Comparison of ENCODE assay signal across 8 cellular contexts in the genomic region with DNA sequence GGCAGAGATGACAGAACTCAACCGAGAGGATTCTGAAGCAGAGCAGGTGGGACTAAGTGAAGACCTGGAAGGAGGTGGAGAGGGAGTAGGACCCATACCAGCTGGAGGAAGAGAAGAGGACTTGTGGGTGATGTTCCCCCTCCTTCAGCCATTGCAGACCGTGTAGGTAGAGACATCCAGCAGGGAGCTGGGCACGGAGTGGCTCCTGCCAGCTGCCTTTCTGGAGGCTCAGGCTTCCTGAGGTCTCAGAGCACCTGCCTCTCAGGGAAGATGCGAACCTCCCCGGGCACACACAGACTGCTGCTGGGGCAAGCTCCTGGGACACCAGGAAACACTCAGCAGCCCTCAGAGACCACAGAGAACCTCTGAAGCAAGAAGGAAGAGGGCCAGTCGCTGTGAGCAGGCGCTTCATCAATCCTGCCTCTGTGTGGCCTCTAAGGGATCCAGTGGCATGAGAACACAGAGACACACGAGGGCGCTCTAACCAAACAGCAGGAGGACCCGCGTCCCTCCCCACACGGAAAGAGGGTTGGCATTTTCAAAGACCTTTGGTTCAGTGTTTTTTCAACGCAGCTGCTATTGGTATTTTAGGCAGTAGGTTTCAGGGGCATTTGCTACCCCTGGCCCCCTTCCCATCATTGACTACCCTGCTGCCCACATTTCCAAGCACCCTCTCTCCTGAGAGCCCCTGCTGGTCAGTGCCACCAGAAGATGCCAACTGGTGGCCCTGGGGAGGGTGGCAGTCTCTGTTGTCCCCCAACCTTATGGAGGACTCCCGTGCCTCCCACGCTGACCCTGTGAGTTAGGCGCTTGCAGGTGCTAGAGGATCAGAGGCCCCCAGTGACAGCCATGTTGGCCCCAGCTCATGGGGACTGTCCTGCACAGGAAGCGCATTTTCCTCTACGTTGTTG.
DNase-seq lines count a peak whose midpoint lies in the region; ATAC-seq and TF ChIP-seq lines count a peak whose summit lies in the region.

No MANE protein-coding gene starts in this region.

- H3K9ac ChIP-seq in fibroblast of lung (ENCODE audit: insufficient read depth, low read length) (no peak overlapping the region), neural cell (ENCODE audit: low read length) (peak overlapping the region; percentile 20)

- H3K79me2 ChIP-seq in fibroblast of lung (ENCODE audit: control insufficient read depth, insufficient read depth, low read length) (no peaks in the 10 kb centered on the region), neural cell (replicated peaks; ENCODE audit: insufficient read depth, low read length) (no peaks in the 10 kb centered on the region)

- CTCF ChIA-PET in A673 (lab: Charles Lee) (interaction anchor here (0.6 kb wide), 1 partner anchor 1101 kb away, joined by 3 read pairs; no protein-coding TSS in a partner anchor), Panc1 (lab: Charles Lee) (interaction anchor here (0.5 to 1.5 kb wide), 3 partner anchors 21 to 61 kb away, joined by 3 to 6 read pairs (median 4); no protein-coding TSS in a partner anchor)

- H3K27me3 ChIP-seq in A673 (replicated peaks; ENCODE audit: insufficient read depth, low read depth, low read length, poor library complexity) (no peaks in the 10 kb centered on the region), Panc1 (ENCODE audit: control insufficient read depth, insufficient read depth, low read length) (no peaks in the 10 kb centered on the region), fibroblast of lung (ENCODE audit: control insufficient read depth, insufficient read depth, low read length) (no peaks in the 10 kb centered on the region), neural cell (ENCODE audit: insufficient read depth, low read depth, low read length) (no peaks in the 10 kb centered on the region)

- H3K27ac ChIP-seq in A673 (ENCODE audit: low read depth, low read length, poor library complexity, severe bottlenecking): no peak overlapping the region
- peak overlapping the region; percentile 53 for H3K27ac ChIP-seq in KOPT-K1 (ENCODE audit: low read depth, low read length, poor library complexity, severe bottlenecking)
- no peak overlapping the region for H3K27ac ChIP-seq in Panc1 (ENCODE audit: low read length)
- no peak overlapping the region for H3K27ac ChIP-seq in fibroblast of lung (ENCODE audit: insufficient read depth, low read length)
- no peak overlapping the region for H3K27ac ChIP-seq in neural cell (ENCODE audit: low read length)

- H3K9me3 Mint-ChIP-seq in activated T-cell treated with anti-CD3 and anti-CD28 coated beads, Interleukin-2, amount 50 U/mL, for 24 hours: no peaks in the 10 kb centered on the region

- peak overlapping the region; percentile 75 for H3K27ac Mint-ChIP-seq in activated T-cell treated with anti-CD3 and anti-CD28 coated beads, Interleukin-2, amount 50 U/mL, for 24 hours

- H3K36me3 Mint-ChIP-seq in activated T-cell treated with anti-CD3 and anti-CD28 coated beads, Interleukin-2, amount 50 U/mL, for 24 hours (ENCODE audit: low read depth): peaks cover 99% of the 10 kb centered on the region

- H3K4me1 ChIP-seq in A673 (ENCODE audit: insufficient read depth, low read length, poor library complexity, severe bottlenecking) (peaks cover 13% of the 10 kb centered on the region), Panc1 (ENCODE audit: control insufficient read depth, insufficient read depth, low read length) (no peaks in the 10 kb centered on the region), fibroblast of lung (ENCODE audit: control insufficient read depth, extremely low read depth, insufficient read depth, low read length) (no peaks in the 10 kb centered on the region)

- no peaks in the 10 kb centered on the region for H3K36me3 ChIP-seq in A673 (ENCODE audit: insufficient read depth, low read length, poor library complexity, severe bottlenecking)
- peaks cover 60% of the 10 kb centered on the region for H3K36me3 ChIP-seq in KOPT-K1 (ENCODE audit: insufficient read depth, low read length)
- H3K36me3 ChIP-seq in Panc1 (ENCODE audit: control insufficient read depth, insufficient read depth, low read length): no peaks in the 10 kb centered on the region
- no peaks in the 10 kb centered on the region for H3K36me3 ChIP-seq in fibroblast of lung (ENCODE audit: control insufficient read depth, insufficient read depth, low read length)
- H3K36me3 ChIP-seq in neural cell (ENCODE audit: insufficient read depth, low read length): no peaks in the 10 kb centered on the region

- H4K20me1 ChIP-seq in fibroblast of lung (ENCODE audit: control insufficient read depth, extremely low read depth, insufficient read depth, low read length): no peaks in the 10 kb centered on the region
- no peaks in the 10 kb centered on the region for H4K20me1 ChIP-seq in neural cell (ENCODE audit: insufficient read depth)

- ATAC-seq in GM18868 (IDR thresholded peaks at IDR 0.05; ENCODE audit: unreplicated experiment) (peak; percentile 61), Panc1 (peak; percentile 96)
- peak; percentile 71 for ATAC-seq in stimulated activated naive CD8-positive, alpha-beta T cell treated with anti-CD3 and anti-CD28 coated beads, Interleukin-15, Interleukin-2, amounts not matched to agents 100 U/mL and 50 U/mL, for 24 hours

- H3F3A ChIP-seq in neural cell (ENCODE audit: insufficient read depth, low read length, poor library complexity, severe bottlenecking): no peaks in the 10 kb centered on the region

- in situ Hi-C loops in Panc1 (cut with HindIII; ENCODE audit: low pct_unique_long_range_greater_than_20kb, low sequenced_read_pairs): no loop called here

- intact Hi-C loops in A673 (cut with micrococcal nuclease; ENCODE audit: unreplicated experiment): loop anchor here (1.0 to 10.0 kb wide), 3 partner anchors 221 to 599 kb away; no protein-coding TSS in a partner anchor
- intact Hi-C loops in Panc1 (cut with micrococcal nuclease; ENCODE audit: unreplicated experiment): loop anchor here (1.0 kb wide), 1 partner anchor 221 kb away; no protein-coding TSS in a partner anchor

- peak; percentile 96 for TF ChIP-seq CTCF in A673 (conservative IDR thresholded peaks at IDR 0.05; ENCODE audit: low read depth, low read length)
- peak; percentile 96 for TF ChIP-seq CTCF in Panc1 (IDR thresholded peaks at IDR 0.05)
- TF ChIP-seq CTCF in fibroblast of lung (conservative IDR thresholded peaks at IDR 0.05 in 1 of 2, IDR thresholded peaks at IDR 0.05 in 1 of 2; ENCODE audit: low read depth in 1 of 2, low read length in 2 of 2): peak; percentile 96 to 97
- TF ChIP-seq CTCF in neural cell (IDR thresholded peaks at IDR 0.05; ENCODE audit: poor library complexity, severe bottlenecking): peak; percentile 96

- H3K9me3 ChIP-seq in A673 (ENCODE audit: low read depth, low read length, poor library complexity, severe bottlenecking): no peaks in the 10 kb centered on the region
- H3K9me3 ChIP-seq in KOPT-K1 (ENCODE audit: insufficient read depth, low read length, poor library complexity, severe bottlenecking): no peaks in the 10 kb centered on the region
- H3K9me3 ChIP-seq in Panc1 (ENCODE audit: control insufficient read depth, insufficient read depth, low read depth, low read length): no peaks in the 10 kb centered on the region
- H3K9me3 ChIP-seq in fibroblast of lung (ENCODE audit: control insufficient read depth, insufficient read depth, low read depth, low read length): no peaks in the 10 kb centered on the region
- H3K9me3 ChIP-seq in neural cell (ENCODE audit: low read length): no peaks in the 10 kb centered on the region

- BruUV-seq in A673 (replicated peaks; lab: Mats Ljungman, UMichigan) (no TSS peak), Panc1 (replicated peaks; lab: Mats Ljungman, UMichigan) (no TSS peak)

- peaks cover 63% of the 10 kb centered on the region for H3K4me1 Mint-ChIP-seq in activated T-cell treated with anti-CD3 and anti-CD28 coated beads, Interleukin-2, amount 50 U/mL, for 24 hours (ENCODE audit: low read depth)

- no peaks in the 10 kb centered on the region for H3K9me2 ChIP-seq in neural cell (ENCODE audit: insufficient read depth, low read length)

- TF ChIP-seq EP300 in neural cell (conservative IDR thresholded peaks at IDR 0.05; ENCODE audit: poor library complexity, severe bottlenecking): no peak

- POLR2A ChIA-PET in A673 (lab: Charles Lee; ENCODE audit: low non-redundant PET) (no interaction called here), Panc1 (lab: Charles Lee) (no interaction called here)

- no peak overlapping the region for H3K4me3 Mint-ChIP-seq in activated T-cell treated with anti-CD3 and anti-CD28 coated beads, Interleukin-2, amount 50 U/mL, for 24 hours

- DNase-seq in A673 (ENCODE audit: low spot score) (peak; percentile 89), Panc1 (ENCODE audit: low read depth, low spot score) (peak; percentile 61), fibroblast of lung (ENCODE audit: low read depth in 2 of 2) (peak; percentile 67 to 87)
- DNase-seq in activated T-cell treated with anti-CD3 and anti-CD28 coated beads, Interleukin-2, amount 50 U/mL, for 24 hours: peak; percentile 79
- DNase-seq in stimulated activated naive CD8-positive, alpha-beta T cell treated with anti-CD3 and anti-CD28 coated beads, Interleukin-15, Interleukin-2, amounts not matched to agents 100 U/mL and 50 U/mL, for 24 hours: peak; percentile 82

- H3K4me2 ChIP-seq in fibroblast of lung (ENCODE audit: extremely low read depth, insufficient read depth, low read length) (no peak overlapping the region), neural cell (ENCODE audit: low read length) (no peak overlapping the region)

- no peak overlapping the region for H3K4me3 ChIP-seq in A673 (ENCODE audit: low read depth, low read length, poor library complexity, severe bottlenecking)
- H3K4me3 ChIP-seq in Panc1 (ENCODE audit: low read depth in 2 of 2, low read length in 2 of 2): no peak overlapping the region
- H3K4me3 ChIP-seq in fibroblast of lung (replicated peaks in 1 of 4; ENCODE audit: control extremely low read depth in 1 of 4, insufficient read depth in 1 of 4, low read depth in 3 of 4, low read length in 4 of 4): no peak overlapping the region
- no peak overlapping the region for H3K4me3 ChIP-seq in neural cell (ENCODE audit: low read length)

- no peak overlapping the region for H2AFZ ChIP-seq in fibroblast of lung (ENCODE audit: low read length)
- H2AFZ ChIP-seq in neural cell (ENCODE audit: low read depth, low read length): no peak overlapping the region

- peak; percentile 99 for TF ChIP-seq RAD21 in neural cell (conservative IDR thresholded peaks at IDR 0.05)

- no peaks in the 10 kb centered on the region for H3K27me3 Mint-ChIP-seq in activated T-cell treated with anti-CD3 and anti-CD28 coated beads, Interleukin-2, amount 50 U/mL, for 24 hours

TF ChIP-seq in neural cell, 6 proteins besides CTCF, POLR2A, EP300 and RAD21 (continues in another document):
- TF ChIP-seq MXI1 (conservative IDR thresholded peaks at IDR 0.05; ENCODE audit: poor library complexity, severe bottlenecking): peak; percentile 35
- TF ChIP-seq SMC3 (conservative IDR thresholded peaks at IDR 0.05; ENCODE audit: poor library complexity): peak; percentile 97
